8 cellular contexts compared by ENCODE assay signal in genomic region chr7:4642468-4643203, GRCh38. TPM values are rescaled to one million over a fixed set of nuclear protein-coding genes. Genes with fewer than 3 reads are reported as not detected.
DNase-seq lines count a peak whose midpoint lies in the region; ATAC-seq and TF ChIP-seq lines count a peak whose summit lies in the region.

No MANE protein-coding gene starts in this region.

- no peaks in the 10 kb centered on the region for H3K36me3 ChIP-seq in aorta (ENCODE audit: control insufficient read depth in 1 of 2, insufficient read depth in 2 of 2, low read length in 1 of 2)

- H3K4me1 ChIP-seq in aorta (ENCODE audit: control insufficient read depth in 1 of 2, insufficient read depth in 2 of 2, low read length in 2 of 2), result no peaks in the 10 kb centered on the region

- peak overlapping the region; percentile 51 for H3K4me3 ChIP-seq in astrocyte of the spinal cord (ENCODE audit: low read depth, low read length)
- peak overlapping the region; percentile 20 to 37 for H3K4me3 ChIP-seq in aorta (ENCODE audit: low read length in 2 of 2)

- H3K27me3 ChIP-seq in aorta (ENCODE audit: control insufficient read depth in 1 of 2, insufficient read depth in 2 of 2, low read length in 1 of 2), result no peaks in the 10 kb centered on the region

- H3K4me3 Mint-ChIP-seq in stimulated activated naive CD8-positive, alpha-beta T cell treated with anti-CD3 and anti-CD28 coated beads, Interleukin-15, Interleukin-2, amounts not matched to agents 100 ng/mL and 50 ng/mL, for 24 hours, result peak overlapping the region; percentile 92

- H3K27me3 Mint-ChIP-seq in stimulated activated naive CD8-positive, alpha-beta T cell treated with anti-CD3 and anti-CD28 coated beads, Interleukin-15, Interleukin-2, amounts not matched to agents 100 ng/mL and 50 ng/mL, for 24 hours, result no peaks in the 10 kb centered on the region

- WGBS in aorta, 2 donors, result 50 to 58% methylated on average over 20 of the region's 20 CpGs

- in situ Hi-C loops in astrocyte of the spinal cord (cut with HindIII; ENCODE audit: low sequenced_read_pairs), result no loop called here

- no peaks in the 10 kb centered on the region for H3K9me3 ChIP-seq in aorta (ENCODE audit: control insufficient read depth, low read length)

- no peak for DNase-seq in stimulated activated naive CD8-positive, alpha-beta T cell treated with anti-CD3 and anti-CD28 coated beads, Interleukin-15, Interleukin-2, amounts not matched to agents 100 U/mL and 50 U/mL, for 24 hours
- DNase-seq in astrocyte of the spinal cord (ENCODE audit: low read depth, low spot score) (no peak), medulla oblongata (ENCODE audit: extremely low spot score) (peak; percentile 21), aorta (peak in 1 of 2 donors; percentile 27), NCI-H69 (lab: John Stamatoyannopoulos, UW) (no peak), NCI-H526 (lab: John Stamatoyannopoulos, UW) (no peak), NK-92 (lab: John Stamatoyannopoulos, UW; ENCODE audit: unreplicated experiment) (no peak)

- peak overlapping the region; percentile 98 for H3K27ac Mint-ChIP-seq in stimulated activated naive CD8-positive, alpha-beta T cell treated with anti-CD3 and anti-CD28 coated beads, Interleukin-15, Interleukin-2, amounts not matched to agents 100 ng/mL and 50 ng/mL, for 24 hours

- no peak for TF ChIP-seq CTCF in astrocyte of the spinal cord (IDR thresholded peaks at IDR 0.05; ENCODE audit: low read depth, low read length)

- peaks cover 9% of the 10 kb centered on the region for H3K4me1 Mint-ChIP-seq in stimulated activated naive CD8-positive, alpha-beta T cell treated with anti-CD3 and anti-CD28 coated beads, Interleukin-15, Interleukin-2, amounts not matched to agents 100 ng/mL and 50 ng/mL, for 24 hours (ENCODE audit: low read depth)

- H3K9me3 Mint-ChIP-seq in stimulated activated naive CD8-positive, alpha-beta T cell treated with anti-CD3 and anti-CD28 coated beads, Interleukin-15, Interleukin-2, amounts not matched to agents 100 ng/mL and 50 ng/mL, for 24 hours, result no peaks in the 10 kb centered on the region

- no peak for ATAC-seq in stimulated activated naive CD8-positive, alpha-beta T cell treated with anti-CD3 and anti-CD28 coated beads, Interleukin-15, Interleukin-2, amounts not matched to agents 100 U/mL and 50 U/mL, for 24 hours
- no peak for ATAC-seq in aorta (ENCODE audit: low FRiP score)

- H3K27ac ChIP-seq in aorta (ENCODE audit: low read depth in 1 of 2, low read length in 2 of 2), result peak overlapping the region in 1 of 2 donors; percentile 46

- intact Hi-C loops in aorta (cut with DNase I), result no loop called here

- no peaks in the 10 kb centered on the region for H3K36me3 Mint-ChIP-seq in stimulated activated naive CD8-positive, alpha-beta T cell treated with anti-CD3 and anti-CD28 coated beads, Interleukin-15, Interleukin-2, amounts not matched to agents 100 ng/mL and 50 ng/mL, for 24 hours (ENCODE audit: low read depth)

RNA-seq across cellular contexts. Expression of gene FOXK1, which starts 39.5 kb away (rescaled TPM):
- total RNA-seq in aorta, result 10 to 100 TPM; 41.4 to 47.5 TPM
- 1 to 10 TPM; 5.1 to 8.7 TPM for polyA plus RNA-seq in aorta
